ENCODE assay signal across 25 cellular contexts in genomic region chr9:121776739-121777637, GRCh38.
"Had no signal": no experiment of that assay in that cellular context is flagged by ENCODE, and none has a peak within 500 bp of the region (broad histone marks: within the 10 kb centered on the region; RNA-seq: fewer than 3 reads in every experiment).

No MANE protein-coding gene starts in this region.

- H3K4me3 Mint-ChIP-seq: activated naive CD4-positive, alpha-beta T cell treated with anti-CD3 and anti-CD28 coated beads for 36 hours; activated naive CD8-positive, alpha-beta T cell treated with anti-CD3 and anti-CD28 coated beads, Interleukin-2, amount 10 ng/mL, durations not matched to agents 7 days and 5 days; activated T-cell treated with anti-CD3 and anti-CD28 coated beads, Interleukin-2, amount 50 U/mL, for 24 hours; dendritic cell treated with granulocyte-macrophage colony-stimulating factor and Interleukin-4, amounts not matched to agents 40 ng/mL and 50 ng/mL, for 4 days; immature natural killer cell; naive thymus-derived CD8-positive, alpha-beta T cell; stimulated activated effector memory CD8-positive, alpha-beta T cell treated with anti-CD3 and anti-CD28 coated beads, Interleukin-12 subunit alpha, Interleukin-12 subunit beta, amount 100 ng/mL, for 72 hours had no signal

- H3K4me1 ChIP-seq: foreskin keratinocyte, left lung, pancreas had no signal

- H3K27me3 ChIP-seq: foreskin keratinocyte, hepatocyte, left lung, pancreas, testis, upper lobe of left lung had no signal

- H3K9me3 ChIP-seq: left lung, pancreas, testis, upper lobe of left lung had no signal

- H3K36me3 Mint-ChIP-seq: activated naive CD8-positive, alpha-beta T cell treated with anti-CD3 and anti-CD28 coated beads, Interleukin-2, amount 10 ng/mL, durations not matched to agents 7 days and 5 days; immature natural killer cell; stimulated activated effector memory CD8-positive, alpha-beta T cell treated with anti-CD3 and anti-CD28 coated beads, Interleukin-12 subunit alpha, Interleukin-12 subunit beta, amount 100 ng/mL, for 72 hours had no signal

- H3K27ac ChIP-seq: foreskin keratinocyte, hepatocyte, left lung, pancreas, skin epidermis, VCaP had no signal

- H3K4me1 Mint-ChIP-seq: activated naive CD8-positive, alpha-beta T cell treated with anti-CD3 and anti-CD28 coated beads, Interleukin-2, amount 10 ng/mL, durations not matched to agents 7 days and 5 days; immature natural killer cell; stimulated activated effector memory CD8-positive, alpha-beta T cell treated with anti-CD3 and anti-CD28 coated beads, Interleukin-12 subunit alpha, Interleukin-12 subunit beta, amount 100 ng/mL, for 72 hours had no signal

- DNase-seq: activated CD4-positive, alpha-beta T cell treated with anti-CD3 and anti-CD28 coated beads for 1 hour; activated CD4-positive, alpha-beta T cell treated with anti-CD3 and anti-CD28 coated beads, Interleukin-2, amount 50 U/mL, for 1 hour; activated CD8-positive, alpha-beta memory T cell treated with anti-CD3 and anti-CD28 coated beads for 24 hours; activated CD8-positive, alpha-beta memory T cell treated with anti-CD3 and anti-CD28 coated beads, Interleukin-2, amount 50 U/mL, for 4 hours; activated naive CD4-positive, alpha-beta T cell treated with anti-CD3 and anti-CD28 coated beads for 36 hours; activated naive CD8-positive, alpha-beta T cell treated with anti-CD3 and anti-CD28 coated beads, Interleukin-2, amount 10 ng/mL, durations not matched to agents 7 days and 5 days; activated T-cell treated with anti-CD3 and anti-CD28 coated beads, Interleukin-2, amount 50 U/mL, for 24 hours; amygdala; effector CD8-positive, alpha-beta T cell; foreskin keratinocyte; immature natural killer cell; right cardiac atrium; SK-N-SH; stimulated activated CD4-positive, alpha-beta T cell treated with anti-CD3 and anti-CD28 coated beads, Interleukin-2, amount 100 ng/mL, for 24 hours; testis had no signal

- ATAC-seq: foreskin keratinocyte; left lung; naive thymus-derived CD8-positive, alpha-beta T cell; pancreas; right cardiac atrium; stimulated activated effector memory CD8-positive, alpha-beta T cell treated with anti-CD3 and anti-CD28 coated beads, Interleukin-12 subunit alpha, Interleukin-12 subunit beta, amount 100 ng/mL, for 72 hours had no signal

- H3K4me3 ChIP-seq: hepatocyte, left lung, pancreas, skin epidermis, testis, upper lobe of left lung had no signal

- FAIRE-seq: pancreas had no signal

- H3K9me3 Mint-ChIP-seq: activated T-cell treated with anti-CD3 and anti-CD28 coated beads, Interleukin-2, amount 50 U/mL, for 24 hours; activated T-helper 2 cell treated with anti-CD3 and anti-CD28 coated beads, Interferon-gamma antibody, Interleukin-2, Interleukin-4, amounts not matched to agents 10 μg/mL and 5 μg/mL and 100 μg/mL, durations not matched to agents 14 hours and 24 hours and 36 hours; dendritic cell treated with granulocyte-macrophage colony-stimulating factor and Interleukin-4, amounts not matched to agents 40 ng/mL and 50 ng/mL, for 4 days had no signal

- H3K27ac Mint-ChIP-seq: activated naive CD4-positive, alpha-beta T cell treated with anti-CD3 and anti-CD28 coated beads for 36 hours; activated naive CD8-positive, alpha-beta T cell treated with anti-CD3 and anti-CD28 coated beads, Interleukin-2, amount 10 ng/mL, durations not matched to agents 7 days and 5 days; activated T-cell treated with anti-CD3 and anti-CD28 coated beads, Interleukin-2, amount 50 U/mL, for 24 hours; activated T-helper 2 cell treated with anti-CD3 and anti-CD28 coated beads, Interferon-gamma antibody, Interleukin-2, Interleukin-4, amounts not matched to agents 10 μg/mL and 5 μg/mL and 100 μg/mL, durations not matched to agents 14 hours and 24 hours and 36 hours; dendritic cell treated with granulocyte-macrophage colony-stimulating factor and Interleukin-4, amounts not matched to agents 40 ng/mL and 50 ng/mL, for 4 days; immature natural killer cell; stimulated activated effector memory CD8-positive, alpha-beta T cell treated with anti-CD3 and anti-CD28 coated beads, Interleukin-12 subunit alpha, Interleukin-12 subunit beta, amount 100 ng/mL, for 72 hours had no signal
